ENCODE assay signal across 8 cellular contexts in genomic region chr21:17819114-17819877, GRCh38. TPM values are rescaled to one million over a fixed set of nuclear protein-coding genes. Genes with fewer than 3 reads are reported as not detected.
DNase-seq lines count a peak whose midpoint lies in the region; ATAC-seq and TF ChIP-seq lines count a peak whose summit lies in the region.

Gene C21orf91 (minus strand): TSS chr21:17819356. CDS start chr21:17818318, 1,038 bp downstream.

- H4K20me1 ChIP-seq in GM23338 (replicated peaks; ENCODE audit: insufficient read depth) (no peaks in the 10 kb centered on the region; the same call in 1 of the 2 replicates), neural cell (ENCODE audit: insufficient read depth) (no peaks in the 10 kb centered on the region)

- ATAC-seq in GM23338 (peak; percentile 93), RWPE2 (ENCODE audit: low read depth) (peak; percentile 87)

- peak in 1 of 4 donors; percentile 58 for TF ChIP-seq POLR2A in stomach (IDR thresholded peaks at IDR 0.05)

- H3K4me3 ChIP-seq in GM23338, result peak within 1 kb of the TSS; percentile 55
- H3K4me3 ChIP-seq in RWPE2 (ENCODE audit: severe bottlenecking), result peak within 1 kb of the TSS; percentile 74
- peak within 1 kb of the TSS; percentile 83 for H3K4me3 ChIP-seq in fibroblast of the aortic adventitia (ENCODE audit: low read depth, low read length)
- peak within 1 kb of the TSS; percentile 89 for H3K4me3 ChIP-seq in neural cell (ENCODE audit: low read length)
- peak within 1 kb of the TSS; percentile 72 to 100 (median 97) for H3K4me3 ChIP-seq in stomach

- H3K79me2 ChIP-seq in GM23338 (replicated peaks; ENCODE audit: insufficient read depth), result peaks cover 36% of the 10 kb centered on the region
- H3K79me2 ChIP-seq in neural cell (replicated peaks; ENCODE audit: insufficient read depth, low read length), result peaks cover 41% of the 10 kb centered on the region

- H3K27ac ChIP-seq in GM23338 (ENCODE audit: low read depth) (peak within 1 kb of the TSS; percentile 93), RWPE2 (ENCODE audit: poor library complexity, severe bottlenecking) (peak within 1 kb of the TSS; percentile 45), neural cell (ENCODE audit: low read length) (peak within 1 kb of the TSS; percentile 73), stomach (peak within 1 kb of the TSS; percentile 88 to 98 (median 95))

- H3K9ac ChIP-seq in neural cell (ENCODE audit: low read length), result peak within 1 kb of the TSS; percentile 77

- H3K4me2 ChIP-seq in GM23338 (peak within 1 kb of the TSS; percentile 86), neural cell (ENCODE audit: low read length) (peak within 1 kb of the TSS; percentile 68)

- peak within 1 kb of the TSS; percentile 66; the same call in 1 of the 2 replicates for H2AFZ ChIP-seq in GM23338
- H2AFZ ChIP-seq in neural cell (ENCODE audit: low read depth, low read length), result peak within 1 kb of the TSS; percentile 71

- peaks cover 21% of the 10 kb centered on the region for H3K36me3 Mint-ChIP-seq in GM23338 (ENCODE audit: low read depth)

- H3K9me2 ChIP-seq in GM23338 (ENCODE audit: insufficient read depth) (no peaks in the 10 kb centered on the region), neural cell (ENCODE audit: insufficient read depth, low read length) (no peaks in the 10 kb centered on the region)

- no peaks in the 10 kb centered on the region for H3K27me3 ChIP-seq in GM23338 (ENCODE audit: insufficient read depth)
- no peaks in the 10 kb centered on the region for H3K27me3 ChIP-seq in RWPE2 (ENCODE audit: insufficient read depth, poor library complexity, severe bottlenecking)
- H3K27me3 ChIP-seq in neural cell (ENCODE audit: insufficient read depth, low read depth, low read length), result no peaks in the 10 kb centered on the region
- no peaks in the 10 kb centered on the region for H3K27me3 ChIP-seq in stomach

- H3F3A ChIP-seq in GM23338 (replicated peaks; ENCODE audit: low read depth) (no peaks in the 10 kb centered on the region), neural cell (ENCODE audit: insufficient read depth, low read length, poor library complexity, severe bottlenecking) (no peaks in the 10 kb centered on the region)

- no peak for TF ChIP-seq CTCF in GM23338 (conservative IDR thresholded peaks at IDR 0.05; ENCODE audit: low read depth in 2 of 2)
- no peak for TF ChIP-seq CTCF in RWPE2 (IDR thresholded peaks at IDR 0.05; ENCODE audit: poor library complexity, severe bottlenecking)
- no peak for TF ChIP-seq CTCF in fibroblast of the aortic adventitia (IDR thresholded peaks at IDR 0.05; ENCODE audit: insufficient read depth, low read length)
- TF ChIP-seq CTCF in neural cell (IDR thresholded peaks at IDR 0.05; ENCODE audit: poor library complexity, severe bottlenecking), result peak; percentile 40
- no peak for TF ChIP-seq CTCF in stomach (IDR thresholded peaks at IDR 0.05)

- peaks cover 28% of the 10 kb centered on the region for H3K4me1 Mint-ChIP-seq in GM23338

- peaks cover 4% of the 10 kb centered on the region for H3K27me3 Mint-ChIP-seq in GM23338 (ENCODE audit: insufficient read depth, low read depth, poor library complexity)

- H3K9me3 ChIP-seq in RWPE2 (ENCODE audit: severe bottlenecking), result no peaks in the 10 kb centered on the region
- no peaks in the 10 kb centered on the region for H3K9me3 ChIP-seq in neural cell (ENCODE audit: low read length)
- no peaks in the 10 kb centered on the region for H3K9me3 ChIP-seq in stomach

- intact Hi-C loops in stomach (cut with DNase I; ENCODE audit: low total_unique reads), result no loop called here

- peak within 1 kb of the TSS; percentile 99 for H3K27ac Mint-ChIP-seq in GM23338

- H3K4me3 Mint-ChIP-seq in GM23338, result peak within 1 kb of the TSS; percentile 93

- H3K36me3 ChIP-seq in GM23338 (ENCODE audit: insufficient read depth) (0 out of 2 replicates have a peak, but pooled peaks cover 4% of the 10 kb centered on the region), RWPE2 (ENCODE audit: low read depth) (peaks cover 24% of the 10 kb centered on the region), neural cell (ENCODE audit: insufficient read depth, low read length) (no peaks in the 10 kb centered on the region), stomach (peaks cover 0 to 15% (median 12%) of the 10 kb centered on the region in 4 donors)

- DNase-seq in EH (ENCODE audit: low read depth), result peak; percentile 85
- peak; percentile 82 for DNase-seq in GM23338 (ENCODE audit: low spot score)
- peak; percentile 88 to 92 for DNase-seq in Kasumi-1 (lab: John Stamatoyannopoulos, UW)
- DNase-seq in RWPE2 (ENCODE audit: low spot score), result peak; percentile 84
- DNase-seq in activated effector memory CD4-positive, alpha-beta T cell treated with Interleukin-2 at 50 U/mL for 16 hours, result peak; percentile 85
- peak; percentile 90 for DNase-seq in fibroblast of the aortic adventitia (ENCODE audit: low read depth)
- peak; percentile 87 for DNase-seq in stomach

- TF ChIP-seq RAD21 in neural cell (conservative IDR thresholded peaks at IDR 0.05), result no peak

- no peaks in the 10 kb centered on the region for H3K9me3 Mint-ChIP-seq in GM23338

- TF ChIP-seq EP300 in neural cell (conservative IDR thresholded peaks at IDR 0.05; ENCODE audit: poor library complexity, severe bottlenecking) (peak; percentile 60), stomach (IDR thresholded peaks at IDR 0.05) (no peak)

- H3K4me1 ChIP-seq in GM23338 (ENCODE audit: insufficient read depth) (peaks cover 17% of the 10 kb centered on the region), RWPE2 (ENCODE audit: insufficient read depth, poor library complexity, severe bottlenecking) (peaks cover 11% of the 10 kb centered on the region), stomach (peaks cover 9 to 39% (median 26%) of the 10 kb centered on the region in 4 donors)

- 0 to 1% (median 0%) methylated on average over 30 to 78 of the region's 78 CpGs for WGBS in stomach, 5 donors

TF ChIP-seq in GM23338, 12 proteins besides CTCF, POLR2A, EP300 and RAD21:
- TF ChIP-seq ZNF114 (CRISPR knock-in tag; IDR thresholded peaks at IDR 0.05), result no peak
- TF ChIP-seq, protein P1, sequence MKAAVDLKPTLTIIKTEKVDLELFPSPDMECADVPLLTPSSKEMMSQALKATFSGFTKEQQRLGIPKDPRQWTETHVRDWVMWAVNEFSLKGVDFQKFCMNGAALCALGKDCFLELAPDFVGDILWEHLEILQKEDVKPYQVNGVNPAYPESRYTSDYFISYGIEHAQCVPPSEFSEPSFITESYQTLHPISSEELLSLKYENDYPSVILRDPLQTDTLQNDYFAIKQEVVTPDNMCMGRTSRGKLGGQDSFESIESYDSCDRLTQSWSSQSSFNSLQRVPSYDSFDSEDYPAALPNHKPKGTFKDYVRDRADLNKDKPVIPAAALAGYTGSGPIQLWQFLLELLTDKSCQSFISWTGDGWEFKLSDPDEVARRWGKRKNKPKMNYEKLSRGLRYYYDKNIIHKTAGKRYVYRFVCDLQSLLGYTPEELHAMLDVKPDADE (IDR thresholded peaks at IDR 0.05), result peak; percentile 43; the same call in 1 of the 2 replicates

TF ChIP-seq in neural cell, 6 proteins besides CTCF, POLR2A, EP300 and RAD21:
- TF ChIP-seq EZH2 (IDR thresholded peaks at IDR 0.05; ENCODE audit: borderline replicate concordance, insufficient read depth, low read length, poor library complexity, severe bottlenecking), result no peak
- TF ChIP-seq SMC3 (conservative IDR thresholded peaks at IDR 0.05; ENCODE audit: poor library complexity), result peak; percentile 13
- TF ChIP-seq, protein P2, sequence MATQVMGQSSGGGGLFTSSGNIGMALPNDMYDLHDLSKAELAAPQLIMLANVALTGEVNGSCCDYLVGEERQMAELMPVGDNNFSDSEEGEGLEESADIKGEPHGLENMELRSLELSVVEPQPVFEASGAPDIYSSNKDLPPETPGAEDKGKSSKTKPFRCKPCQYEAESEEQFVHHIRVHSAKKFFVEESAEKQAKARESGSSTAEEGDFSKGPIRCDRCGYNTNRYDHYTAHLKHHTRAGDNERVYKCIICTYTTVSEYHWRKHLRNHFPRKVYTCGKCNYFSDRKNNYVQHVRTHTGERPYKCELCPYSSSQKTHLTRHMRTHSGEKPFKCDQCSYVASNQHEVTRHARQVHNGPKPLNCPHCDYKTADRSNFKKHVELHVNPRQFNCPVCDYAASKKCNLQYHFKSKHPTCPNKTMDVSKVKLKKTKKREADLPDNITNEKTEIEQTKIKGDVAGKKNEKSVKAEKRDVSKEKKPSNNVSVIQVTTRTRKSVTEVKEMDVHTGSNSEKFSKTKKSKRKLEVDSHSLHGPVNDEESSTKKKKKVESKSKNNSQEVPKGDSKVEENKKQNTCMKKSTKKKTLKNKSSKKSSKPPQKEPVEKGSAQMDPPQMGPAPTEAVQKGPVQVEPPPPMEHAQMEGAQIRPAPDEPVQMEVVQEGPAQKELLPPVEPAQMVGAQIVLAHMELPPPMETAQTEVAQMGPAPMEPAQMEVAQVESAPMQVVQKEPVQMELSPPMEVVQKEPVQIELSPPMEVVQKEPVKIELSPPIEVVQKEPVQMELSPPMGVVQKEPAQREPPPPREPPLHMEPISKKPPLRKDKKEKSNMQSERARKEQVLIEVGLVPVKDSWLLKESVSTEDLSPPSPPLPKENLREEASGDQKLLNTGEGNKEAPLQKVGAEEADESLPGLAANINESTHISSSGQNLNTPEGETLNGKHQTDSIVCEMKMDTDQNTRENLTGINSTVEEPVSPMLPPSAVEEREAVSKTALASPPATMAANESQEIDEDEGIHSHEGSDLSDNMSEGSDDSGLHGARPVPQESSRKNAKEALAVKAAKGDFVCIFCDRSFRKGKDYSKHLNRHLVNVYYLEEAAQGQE (IDR thresholded peaks at IDR 0.05; ENCODE audit: borderline replicate concordance), result peak; percentile 79
- peak; percentile 70 for TF ChIP-seq POLR2AphosphoS5 (IDR thresholded peaks at IDR 0.05)
- TF ChIP-seq MXI1 (conservative IDR thresholded peaks at IDR 0.05; ENCODE audit: poor library complexity, severe bottlenecking), result no peak

RNA-seq across cellular contexts. Expression of gene C21orf91, which starts in this region (rescaled TPM):
- 18.6 and 20.0 TPM in 2 replicates for total RNA-seq in GM23338 (2014; rRNA removed; shearing (Covaris generic))
- polyA plus RNA-seq in GM23338 (2016; fragmentation: Nextera tagmentation; extraction: Ambion mirVana), result 7.3 and 10.9 TPM in 2 replicates
- total RNA-seq in fibroblast of the aortic adventitia (ENCODE audit: low replicate concordance), result 13.1 and 19.4 TPM in 2 replicates
- 16.9 and 19.6 TPM in 2 replicates for polyA plus RNA-seq in neural cell
- polyA minus RNA-seq in neural cell, result 48.7 and 54.2 TPM in 2 replicates
- 10 to 100 TPM in 2 of 5 donors, 1 to 10 TPM in 2, under 1 TPM in 1; under 0.01 to 50.9 (median 5.8) TPM for total RNA-seq in stomach
- polyA plus RNA-seq in stomach, result 1 to 10 TPM; 2.6 to 8.1 (median 3.0) TPM

Comparison
In these comparisons a context has a peak if more than half of its experiments do, and no peak if none do; other contexts are left out.
1. Peak in every context shown above with its lines: DNase-seq, ATAC-seq, H3K4me3 ChIP-seq and H3K27ac ChIP-seq.
2. H3K27ac ChIP-seq: peak in every context shown above with its lines; median percentile 95 in stomach; 93 in GM23338; 73 in neural cell; 45 in RWPE2.